12 cellular contexts compared by ENCODE assay signal in the genomic region with DNA sequence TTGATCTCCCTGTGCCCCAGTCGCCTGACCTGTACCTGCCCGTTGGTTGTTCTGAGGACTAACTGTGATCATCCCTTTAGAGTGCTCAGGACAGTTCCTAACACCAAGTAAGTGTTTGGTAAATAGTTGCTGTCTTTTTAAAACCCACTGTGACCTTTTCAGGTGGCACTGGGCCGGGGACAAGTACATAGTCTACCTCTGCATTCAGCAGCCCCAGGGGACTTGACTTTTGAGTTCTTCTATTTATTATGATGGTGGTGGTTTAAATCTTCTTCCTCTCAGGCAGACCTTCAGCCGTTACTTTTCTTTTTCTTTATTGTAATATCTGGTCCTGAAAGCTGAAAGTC. TPM values are rescaled to one million over a fixed set of nuclear protein-coding genes. Genes with fewer than 3 reads are reported as not detected.
DNase-seq lines count a peak whose midpoint lies in the region; ATAC-seq and TF ChIP-seq lines count a peak whose summit lies in the region.
"Had no signal": no experiment of that assay in that cellular context is flagged by ENCODE, and none has a peak within 500 bp of the region (broad histone marks: within the 10 kb centered on the region; RNA-seq: fewer than 3 reads in every experiment).

No MANE protein-coding gene starts in this region.

- no peak for ATAC-seq in natural killer cell treated with Interleukin-12 subunit alpha and Interleukin-12 subunit beta and Interleukin-15 and Interleukin-18, amount 100 ng/mL, for 72 hours
- ATAC-seq in GM18907 (IDR thresholded peaks at IDR 0.05; ENCODE audit: unreplicated experiment) (no peak), GM18517 (IDR thresholded peaks at IDR 0.05; ENCODE audit: unreplicated experiment) (no peak)

- H3K9me3 Mint-ChIP-seq in IgD-negative memory B cell (no peaks in the 10 kb centered on the region), brain (no peaks in the 10 kb centered on the region)
- no peaks in the 10 kb centered on the region for H3K9me3 Mint-ChIP-seq in natural killer cell treated with Interleukin-12 subunit alpha and Interleukin-12 subunit beta and Interleukin-15 and Interleukin-18, amount 100 ng/mL, for 72 hours

- no peaks in the 10 kb centered on the region for H3K27me3 Mint-ChIP-seq in IgD-negative memory B cell
- H3K27me3 Mint-ChIP-seq in brain = no peaks in the 10 kb centered on the region
- no peaks in the 10 kb centered on the region for H3K27me3 Mint-ChIP-seq in natural killer cell treated with Interleukin-12 subunit alpha and Interleukin-12 subunit beta and Interleukin-15 and Interleukin-18, amount 100 ng/mL, for 72 hours

- H3K4me1 Mint-ChIP-seq in IgD-negative memory B cell (peaks cover 31 to 61% (median 45%) of the 10 kb centered on the region in 3 donors), brain (peaks cover 43% of the 10 kb centered on the region)
- peaks cover 75 to 76% of the 10 kb centered on the region in 2 donors for H3K4me1 Mint-ChIP-seq in natural killer cell treated with Interleukin-12 subunit alpha and Interleukin-12 subunit beta and Interleukin-15 and Interleukin-18, amount 100 ng/mL, for 72 hours (ENCODE audit: low read depth in 2 of 2)

- no peak for DNase-seq in natural killer cell treated with Interleukin-12 subunit alpha and Interleukin-12 subunit beta and Interleukin-15 and Interleukin-18, amount 100 ng/mL, for 72 hours (ENCODE audit: low spot score)
- DNase-seq in GM19240 (ENCODE audit: insufficient read length, low spot score) = no peak
- DNase-seq in central memory CD4-positive, alpha-beta T cell = no peak
- DNase-seq: cerebellar nuclear complex, NCI-H1092 treated with DMSO at 0.1 percent for 48 hours, NCI-H748 treated with DMSO at 0.1 percent for 48 hours had no signal

- H3K36me3 Mint-ChIP-seq in IgD-negative memory B cell (peaks cover 5% of the 10 kb centered on the region), brain (peaks cover 20% of the 10 kb centered on the region)
- H3K36me3 Mint-ChIP-seq in natural killer cell treated with Interleukin-12 subunit alpha and Interleukin-12 subunit beta and Interleukin-15 and Interleukin-18, amount 100 ng/mL, for 72 hours = peaks cover 10% of the 10 kb centered on the region

- H3K4me3 Mint-ChIP-seq in IgD-negative memory B cell (peak overlapping the region in 2 of 4 donors; percentile 86 to 90), brain (no peak overlapping the region)
- peak overlapping the region; percentile 90 for H3K4me3 Mint-ChIP-seq in natural killer cell treated with Interleukin-12 subunit alpha and Interleukin-12 subunit beta and Interleukin-15 and Interleukin-18, amount 100 ng/mL, for 72 hours

- peak overlapping the region; percentile 46 for H3K27ac ChIP-seq in C4-2B
- H3K27ac ChIP-seq: HL-60 had no signal

- H3K27ac Mint-ChIP-seq in IgD-negative memory B cell = peak overlapping the region; percentile 13 to 87 (median 87)
- H3K27ac Mint-ChIP-seq in brain = peak overlapping the region in 3 of 5 experiments; percentile 29 to 54 (median 42)
- peak overlapping the region; percentile 86 to 90 for H3K27ac Mint-ChIP-seq in natural killer cell treated with Interleukin-12 subunit alpha and Interleukin-12 subunit beta and Interleukin-15 and Interleukin-18, amount 100 ng/mL, for 72 hours

- no peak for TF ChIP-seq CTCF in C4-2B (conservative IDR thresholded peaks at IDR 0.05)
- TF ChIP-seq CTCF in brain (conservative IDR thresholded peaks at IDR 0.05) = no peak

RNA-seq across cellular contexts. Expression of gene EVL, which starts 38.8 kb away (rescaled TPM):
- polyA plus RNA-seq in IgD-negative memory B cell (73.3 TPM), brain (ENCODE audit: insufficient read depth, low read depth, low replicate concordance) (261 TPM)
- 100 to 1,000 TPM; 109 to 232 TPM for total RNA-seq in natural killer cell treated with Interleukin-12 subunit alpha and Interleukin-12 subunit beta and Interleukin-15 and Interleukin-18, amount 100 ng/mL, for 72 hours

RNA-seq across cellular contexts. Expression of gene DEGS2, which starts 55.5 kb away (rescaled TPM):
- polyA plus RNA-seq in IgD-negative memory B cell = 6.5 TPM
- 3.1 TPM for polyA plus RNA-seq in brain (ENCODE audit: insufficient read depth, low read depth, low replicate concordance)
- under 1 TPM in 1 of 2 donors, not detected in 1; 0.33 TPM for total RNA-seq in natural killer cell treated with Interleukin-12 subunit alpha and Interleukin-12 subunit beta and Interleukin-15 and Interleukin-18, amount 100 ng/mL, for 72 hours
